Comparison of ENCODE assay signal across 8 cellular contexts in the genomic region with DNA sequence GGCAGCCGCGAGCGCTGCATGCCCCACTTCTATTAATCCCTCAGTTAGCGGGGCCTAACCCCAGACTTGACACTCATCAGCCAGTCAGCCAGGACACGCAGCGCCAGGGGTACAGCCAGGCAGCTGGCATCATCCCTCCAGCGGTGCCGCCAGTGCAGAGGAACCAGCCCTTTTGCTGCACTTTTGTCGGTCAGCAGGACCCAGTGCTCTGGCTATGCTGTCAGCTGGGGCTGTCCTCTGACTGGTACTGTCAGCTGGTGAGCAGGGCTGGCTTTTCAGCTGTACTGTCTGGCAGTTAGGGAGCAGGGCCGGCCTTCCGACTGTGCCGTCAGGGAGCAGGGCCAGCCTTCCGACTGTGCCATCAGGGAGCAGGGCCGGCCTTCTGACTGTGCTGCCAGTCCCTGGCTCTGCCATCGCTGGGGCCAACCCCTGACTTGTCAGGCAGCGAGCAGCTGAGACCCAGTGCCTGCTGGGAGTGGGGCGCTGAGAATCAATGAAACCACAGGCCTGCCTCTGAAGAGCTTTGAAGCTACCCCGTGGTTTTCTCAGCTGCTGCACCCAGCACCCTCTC.
DNase-seq lines count a peak whose midpoint lies in the region; ATAC-seq, FAIRE-seq and TF ChIP-seq lines count a peak whose summit lies in the region.

No MANE protein-coding gene starts in this region.

- no peak for TF ChIP-seq CTCF in tibial artery (IDR thresholded peaks at IDR 0.05)

- peak overlapping the region; percentile 87 to 93 for H3K27ac ChIP-seq in tibial artery

- no peaks in the 10 kb centered on the region for H3K9me3 ChIP-seq in tibial artery

- no peaks in the 10 kb centered on the region for H3K27me3 ChIP-seq in tibial artery

- peak overlapping the region; percentile 92 to 97 for H3K27ac Mint-ChIP-seq in activated naive CD4-positive, alpha-beta T cell treated with anti-CD3 and anti-CD28 coated beads, Interleukin-2, amount 50 U/mL, for 72 hours

- FAIRE-seq in H54 (lab: Jason Lieb, UNC) = no peak

- no peak for TF ChIP-seq POLR2A in H54 (IDR thresholded peaks at IDR 0.05; ENCODE audit: low read depth, low read length)

- intact Hi-C loops in tibial artery (cut with DNase I; ENCODE audit: low total_unique reads) = loop anchor here (5.0 kb wide), 1 partner anchor 104 kb away; no protein-coding TSS in a partner anchor

- H3K4me3 ChIP-seq in tibial artery = peak overlapping the region in 1 of 2 donors; percentile 10

- H3K36me3 ChIP-seq in tibial artery = no peaks in the 10 kb centered on the region

- peak; percentile 18 for DNase-seq in NCI-H748 (lab: John Stamatoyannopoulos, UW; ENCODE audit: unreplicated experiment)
- no peak for DNase-seq in NCI-H748 treated with DMSO at 0.1 percent for 48 hours (lab: John Stamatoyannopoulos, UW)
- peak; percentile 73 to 77 for DNase-seq in activated naive CD4-positive, alpha-beta T cell treated with anti-CD3 and anti-CD28 coated beads, Interleukin-2, amount 50 U/mL, for 72 hours (ENCODE audit: low spot score in 2 of 2)
- peak in 45 of 56 donors; percentile 14 to 85 (median 51) for DNase-seq in nucleus accumbens (lab: John Stamatoyannopoulos, UW)
- DNase-seq in tibial artery = peak; percentile 58 to 93
- no peak for DNase-seq in HK-2 (ENCODE audit: unreplicated experiment)
- no peak for DNase-seq in NCI-H2196 (lab: John Stamatoyannopoulos, UW; ENCODE audit: unreplicated experiment)
- no peak for DNase-seq in H54 (ENCODE audit: insufficient read length, low spot score)

- ATAC-seq in activated naive CD4-positive, alpha-beta T cell treated with anti-CD3 and anti-CD28 coated beads, Interleukin-2, amount 50 U/mL, for 72 hours = peak; percentile 73 to 86

- H3K4me1 ChIP-seq in tibial artery = peaks cover 7 to 59% (median 31%) of the 10 kb centered on the region in 4 donors

- peaks cover 0 to 24% of the 10 kb centered on the region in 2 donors for H3K36me3 Mint-ChIP-seq in activated naive CD4-positive, alpha-beta T cell treated with anti-CD3 and anti-CD28 coated beads, Interleukin-2, amount 50 U/mL, for 72 hours

- peaks cover 3 to 4% of the 10 kb centered on the region in 2 donors for H3K9me3 Mint-ChIP-seq in activated naive CD4-positive, alpha-beta T cell treated with anti-CD3 and anti-CD28 coated beads, Interleukin-2, amount 50 U/mL, for 72 hours

Comparison
In these comparisons a context has a peak if more than half of its experiments do, and no peak if none do; other contexts are left out.
1. DNase-seq: peak in NCI-H748 (single experiment), activated naive CD4-positive, alpha-beta T cell treated with anti-CD3 and anti-CD28 coated beads, Interleukin-2, amount 50 U/mL, for 72 hours (2 of 2), nucleus accumbens (45 of 56) and tibial artery (2 of 2); none in NCI-H748 treated with DMSO at 0.1 percent for 48 hours (single experiment), HK-2 (single experiment), NCI-H2196 (single experiment) and H54 (single experiment).